ENCODE assay signal across 15 cellular contexts in the genomic region with DNA sequence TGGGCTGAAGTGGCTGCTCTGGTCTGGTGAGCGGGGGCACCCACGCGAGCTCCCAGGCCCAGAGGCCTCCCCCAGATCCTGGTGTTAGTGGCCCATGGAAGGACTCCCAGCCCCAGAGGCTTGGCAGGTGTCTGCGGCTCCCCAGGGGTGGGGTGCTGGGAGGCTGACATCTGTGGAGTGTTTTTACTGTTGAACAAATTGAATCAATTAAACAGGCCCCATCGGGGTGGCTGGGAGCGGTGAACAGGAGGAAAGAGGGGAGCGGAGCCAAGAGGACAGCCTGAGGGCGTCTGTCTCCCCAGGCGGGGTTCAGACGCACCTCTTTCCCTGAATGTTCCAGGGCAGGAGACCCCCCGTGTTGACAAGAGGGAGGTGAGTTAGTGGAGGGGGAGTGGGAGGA. TPM values are rescaled to one million over a fixed set of nuclear protein-coding genes. Genes with fewer than 3 reads are reported as not detected.
DNase-seq lines count a peak whose midpoint lies in the region; ATAC-seq, FAIRE-seq and TF ChIP-seq lines count a peak whose summit lies in the region.
"Had no signal": no experiment of that assay in that cellular context is flagged by ENCODE, and none has a peak within 500 bp of the region (broad histone marks: within the 10 kb centered on the region; RNA-seq: fewer than 3 reads in every experiment).

No MANE protein-coding gene starts in this region.

- H4K20me1 ChIP-seq in HepG2 (ENCODE audit: insufficient read depth, low read length) (no peaks in the 10 kb centered on the region), Karpas-422 (ENCODE audit: insufficient read depth, low read depth, low read length) (no peaks in the 10 kb centered on the region)

- H2AFZ ChIP-seq in HepG2 (ENCODE audit: low read length) = no peak overlapping the region
- H2AFZ ChIP-seq in Karpas-422 (ENCODE audit: low read length) = no peak overlapping the region

- H3K4me1 ChIP-seq in HepG2 (ENCODE audit: insufficient read depth, low read length) (peaks cover 45% of the 10 kb centered on the region), right lobe of liver (peaks cover 0 to 8% (median 0%) of the 10 kb centered on the region in 4 donors), RWPE2 (ENCODE audit: insufficient read depth, poor library complexity, severe bottlenecking) (peaks cover 3% of the 10 kb centered on the region), Karpas-422 (ENCODE audit: low read length) (peaks cover 9% of the 10 kb centered on the region), colonic mucosa (peaks cover 16% of the 10 kb centered on the region)

- H3K9ac ChIP-seq in HepG2 (ENCODE audit: insufficient read depth, low read depth, low read length) (no peak overlapping the region), Karpas-422 (ENCODE audit: low read length) (no peak overlapping the region), colonic mucosa (ENCODE audit: low read depth in 2 of 2, low read length in 2 of 2) (no peak overlapping the region)

- H3K27ac Mint-ChIP-seq in naive B cell = peak overlapping the region; percentile 81 to 99 (median 96)
- H3K27ac Mint-ChIP-seq: stimulated activated naive CD8-positive, alpha-beta T cell treated with anti-CD3 and anti-CD28 coated beads, Interleukin-15, Interleukin-2, amounts not matched to agents 100 ng/mL and 50 ng/mL, for 24 hours had no signal

- WGBS in HepG2 (ENCODE audit: low lambda C conversion rate) = 47% methylated on average over 11 of the region's 11 CpGs
- 95% methylated on average over 9 of the region's 11 CpGs for WGBS in right lobe of liver (ENCODE audit: insufficient coverage, low coverage, low lambda C conversion rate, missing lambda C conversion rate)

- peak overlapping the region; percentile 53 for H3K4me2 ChIP-seq in HepG2 (ENCODE audit: low read depth, low read length)
- H3K4me2 ChIP-seq in Karpas-422 (ENCODE audit: low read depth, low read length, poor library complexity, severe bottlenecking) = no peak overlapping the region

- no peaks in the 10 kb centered on the region for H3K9me2 ChIP-seq in Karpas-422 (replicated peaks; ENCODE audit: insufficient read depth, low read length)

- BruUV-seq in HepG2 (replicated peaks; lab: Mats Ljungman, UMichigan) = no TSS peak

- TF ChIP-seq RAD21 in HepG2 (CRISPR knock-in tag; IDR thresholded peaks at IDR 0.05) = no peak

- peaks cover 0 to 1% (median 0%) of the 10 kb centered on the region in 7 donors for H3K9me3 Mint-ChIP-seq in naive B cell
- H3K9me3 Mint-ChIP-seq: stimulated activated naive CD8-positive, alpha-beta T cell treated with anti-CD3 and anti-CD28 coated beads, Interleukin-15, Interleukin-2, amounts not matched to agents 100 ng/mL and 50 ng/mL, for 24 hours had no signal

- no peaks in the 10 kb centered on the region for H3K36me3 Mint-ChIP-seq in naive B cell

- intact Hi-C loops in HepG2 (cut with micrococcal nuclease; ENCODE audit: unreplicated experiment) (loop anchor here (5.0 kb wide), 2 partner anchors 80 to 185 kb away; a partner anchor contains a TSS), right lobe of liver (cut with DNase I) (loop anchor here (5.0 to 10.0 kb wide), 3 partner anchors 98 to 230 kb away; no protein-coding TSS in a partner anchor), colonic mucosa (cut with DNase I) (loop anchor here (5.0 kb wide), 1 partner anchor 80 kb away; no protein-coding TSS in a partner anchor)

- no peak for FAIRE-seq in HepG2 (lab: Jason Lieb, UNC)
- FAIRE-seq: colon, G401.6, GM18507 had no signal

- H3K27ac ChIP-seq in HepG2 (ENCODE audit: extremely low read length, insufficient read depth, low read length) (no peak overlapping the region), right lobe of liver (no peak overlapping the region), RWPE2 (ENCODE audit: poor library complexity, severe bottlenecking) (no peak overlapping the region), Karpas-422 (ENCODE audit: low read length) (no peak overlapping the region), colonic mucosa (no peak overlapping the region)

- POLR2A ChIA-PET in HepG2 (lab: Yijun Ruan, JAX) = interaction anchor here (1.4 kb wide), 1 partner anchor 10 kb away, joined by 3 read pairs; no protein-coding TSS in a partner anchor

- H3K27me3 Mint-ChIP-seq in naive B cell = peaks cover 0 to 16% (median 14%) of the 10 kb centered on the region in 3 donors

- peaks cover 20 to 34% (median 28%) of the 10 kb centered on the region in 3 donors for H3K4me1 Mint-ChIP-seq in naive B cell

- in situ Hi-C loops in HepG2 (cut with HindIII; ENCODE audit: extremely low pct_ligation_motif_present, low pct_unique_long_range_greater_than_20kb) = loop anchor here (5.0 kb wide), 2 partner anchors 180 to 225 kb away; no protein-coding TSS in a partner anchor

- H3K79me2 ChIP-seq in HepG2 (ENCODE audit: insufficient read depth, low read length) (no peaks in the 10 kb centered on the region), Karpas-422 (ENCODE audit: low read length) (no peaks in the 10 kb centered on the region)

- TF ChIP-seq EP300 in HepG2 (IDR thresholded peaks at IDR 0.05; ENCODE audit: low read depth in 2 of 2, low read length in 2 of 2) = no peak
- no peak for TF ChIP-seq EP300 in HepG2 (CRISPR knock-in tag; IDR thresholded peaks at IDR 0.05; ENCODE audit: borderline replicate concordance)

- DNase-seq in HepG2 (ENCODE audit: low spot score) = no peak
- no peak for DNase-seq in right lobe of liver
- DNase-seq in RWPE2 (ENCODE audit: low spot score) = peak; percentile 61
- no peak for DNase-seq in naive B cell
- no peak for DNase-seq in NCI-H187 (lab: John Stamatoyannopoulos, UW)
- no peak for DNase-seq in Karpas-422
- DNase-seq in colonic mucosa = no peak
- DNase-seq in stimulated activated CD4-positive, alpha-beta T cell treated with anti-CD3 and anti-CD28 coated beads, Interleukin-12 subunit alpha, Interleukin-12 subunit beta, amount 100 ng/mL, for 4 hours = no peak
- DNase-seq: NCI-H526 had no signal

- peak overlapping the region; percentile 70 to 91 (median 82) for H3K4me3 Mint-ChIP-seq in naive B cell

- peak overlapping the region in 1 of 3 experiments; percentile 43; a peak in 1 of 6 replicates for H3K4me3 ChIP-seq in HepG2 (replicated peaks in 1 of 3; ENCODE audit: insufficient read depth in 1 of 3, low read depth in 2 of 3, low read length in 3 of 3)
- H3K4me3 ChIP-seq in right lobe of liver = no peak overlapping the region
- H3K4me3 ChIP-seq in RWPE2 (ENCODE audit: severe bottlenecking) = no peak overlapping the region
- H3K4me3 ChIP-seq in Karpas-422 (ENCODE audit: low read length) = no peak overlapping the region
- H3K4me3 ChIP-seq in colonic mucosa = no peak overlapping the region
- H3K4me3 ChIP-seq: HAP-1 had no signal

- CTCF ChIA-PET in HepG2 (lab: Yijun Ruan, JAX; ENCODE audit: low intra/inter-chr PET ratio, low total read pairs) = no interaction called here

- H3K9me3 ChIP-seq in HepG2 (ENCODE audit: low read length) (no peaks in the 10 kb centered on the region), right lobe of liver (no peaks in the 10 kb centered on the region), RWPE2 (ENCODE audit: severe bottlenecking) (no peaks in the 10 kb centered on the region), Karpas-422 (ENCODE audit: low read length) (no peaks in the 10 kb centered on the region), colonic mucosa (no peaks in the 10 kb centered on the region)
- H3K9me3 ChIP-seq: HAP-1 had no signal

- TF ChIP-seq POLR2A in HepG2 (IDR thresholded peaks at IDR 0.05; ENCODE audit: insufficient read depth in 1 of 2, low read depth in 2 of 2, low read length in 2 of 2) (no peak), right lobe of liver (IDR thresholded peaks at IDR 0.05) (no peak)

- ATAC-seq in HepG2 (no peak), right lobe of liver (no peak), RWPE2 (ENCODE audit: low read depth) (no peak), naive B cell (ENCODE audit: low read depth in 2 of 2) (no peak)

- H3K36me3 ChIP-seq in HepG2 (replicated peaks in 1 of 2; ENCODE audit: control insufficient read depth in 1 of 2, insufficient read depth in 2 of 2, low read length in 2 of 2) = no peaks in the 10 kb centered on the region
- no peaks in the 10 kb centered on the region for H3K36me3 ChIP-seq in right lobe of liver
- H3K36me3 ChIP-seq in RWPE2 (ENCODE audit: low read depth) = no peaks in the 10 kb centered on the region
- H3K36me3 ChIP-seq in Karpas-422 (ENCODE audit: insufficient read depth, low read length) = no peaks in the 10 kb centered on the region
- H3K36me3 ChIP-seq in colonic mucosa = no peaks in the 10 kb centered on the region
- H3K36me3 ChIP-seq: HAP-1 had no signal

- TF ChIP-seq CTCF in HepG2 (CRISPR knock-in tag; IDR thresholded peaks at IDR 0.05) (no peak), right lobe of liver (IDR thresholded peaks at IDR 0.05) (no peak), RWPE2 (IDR thresholded peaks at IDR 0.05; ENCODE audit: poor library complexity, severe bottlenecking) (no peak), colonic mucosa (IDR thresholded peaks at IDR 0.05) (no peak)

- peaks cover 5 to 50% of the 10 kb centered on the region in 2 experiments; a peak in 4 of 5 replicates for H3K27me3 ChIP-seq in HepG2 (ENCODE audit: control insufficient read depth in 1 of 2, insufficient read depth in 2 of 2, low read length in 2 of 2)
- no peaks in the 10 kb centered on the region for H3K27me3 ChIP-seq in right lobe of liver
- H3K27me3 ChIP-seq in RWPE2 (ENCODE audit: insufficient read depth, poor library complexity, severe bottlenecking) = no peaks in the 10 kb centered on the region
- no peaks in the 10 kb centered on the region for H3K27me3 ChIP-seq in Karpas-422 (ENCODE audit: low read length)
- peaks cover 4% of the 10 kb centered on the region for H3K27me3 ChIP-seq in colonic mucosa

RNA-seq across cellular contexts. Expression of a gene that starts 29.9 kb away (rescaled TPM):
- total RNA-seq in HepG2 (2016; rRNA removed; fragmentation: Illumina TruSeq; extraction: Trizol) (973 and 1,028 TPM in 2 replicates), right lobe of liver (1,000 to 10,000 TPM in 3 of 6 experiments, 100 to 1,000 TPM in 3; 218 to 2,508 (median 1,326) TPM), colonic mucosa (1,000 to 10,000 TPM; 4,489 to 4,790 TPM)
- 361 and 399 TPM in 2 replicates for total RNA-seq in HepG2 (2016; cell fraction: cytosol; rRNA removed; fragmentation: Illumina TruSeq; extraction: Trizol; ENCODE audit: low read depth)
- 848 and 989 TPM in 2 replicates for total RNA-seq in HepG2 (2016; cell fraction: insoluble cytoplasmic fraction; rRNA removed; fragmentation: Illumina TruSeq; extraction: Trizol)
- 986 and 1,002 TPM in 2 replicates for total RNA-seq in HepG2 (2016; cell fraction: membrane; rRNA removed; fragmentation: Illumina TruSeq; extraction: Trizol)
- 479 and 519 TPM in 2 replicates for total RNA-seq in HepG2 (2016; cell fraction: nucleus; rRNA removed; fragmentation: Illumina TruSeq; extraction: Trizol)
- polyA plus RNA-seq in HepG2 (2011; rRNA removed) (1,138 and 1,217 TPM in 2 replicates), naive B cell (ENCODE audit: low read depth in 6 of 6) (1,000 to 10,000 TPM in 1 of 6 donors, 100 to 1,000 TPM in 5; 664 to 1,094 (median 872) TPM)
- 2,631 and 2,697 TPM in 2 replicates for polyA plus RNA-seq in HepG2 (2011; cell fraction: cytosol; rRNA removed)
- polyA plus RNA-seq in HepG2 (2011; cell fraction: nucleus; rRNA removed) = 3,693 and 3,967 TPM in 2 replicates
- 1,881 and 2,139 TPM in 2 replicates for polyA plus RNA-seq in HepG2 (2012)
- 598 and 619 TPM in 2 replicates for polyA plus RNA-seq in HepG2 (2016; cell fraction: cytosol; fragmentation: Illumina TruSeq; extraction: Trizol; ENCODE audit: low read depth)
- 1,358 and 1,713 TPM in 2 replicates for polyA plus RNA-seq in HepG2 (2016; cell fraction: insoluble cytoplasmic fraction; fragmentation: Illumina TruSeq; extraction: Trizol; ENCODE audit: low read depth)
- 1,224 and 1,364 TPM in 2 replicates for polyA plus RNA-seq in HepG2 (2016; cell fraction: membrane; fragmentation: Illumina TruSeq; extraction: Trizol; ENCODE audit: low read depth)
- 1,038 and 1,070 TPM in 2 replicates for polyA plus RNA-seq in HepG2 (2016; cell fraction: nucleus; fragmentation: Illumina TruSeq; extraction: Trizol; ENCODE audit: insufficient read depth, low read depth)
- 750 and 1,581 TPM in 2 replicates for polyA minus RNA-seq in HepG2 (2011; rRNA and poly(A)+ RNA removed; ENCODE audit: low replicate concordance)
- polyA minus RNA-seq in HepG2 (2011; cell fraction: cytosol; rRNA and poly(A)+ RNA removed) = 1,072 and 1,192 TPM in 2 replicates
- polyA minus RNA-seq in HepG2 (2011; cell fraction: nucleus; rRNA and poly(A)+ RNA removed) = 609 and 760 TPM in 2 replicates
- total RNA-seq in Karpas-422 (2014; rRNA removed; shearing (Covaris generic); ENCODE audit: low replicate concordance) = 2,634 and 2,913 TPM in 2 replicates

RNA-seq across cellular contexts. Expression of a gene that starts 45.5 kb away (rescaled TPM):
- total RNA-seq in HepG2 (2016; rRNA removed; fragmentation: Illumina TruSeq; extraction: Trizol) = not detected in 2 replicates
- not detected in 2 replicates for total RNA-seq in HepG2 (2016; cell fraction: cytosol; rRNA removed; fragmentation: Illumina TruSeq; extraction: Trizol; ENCODE audit: low read depth)
- not detected in 2 replicates for total RNA-seq in HepG2 (2016; cell fraction: insoluble cytoplasmic fraction; rRNA removed; fragmentation: Illumina TruSeq; extraction: Trizol)
- not detected in 2 replicates for total RNA-seq in HepG2 (2016; cell fraction: membrane; rRNA removed; fragmentation: Illumina TruSeq; extraction: Trizol)
- total RNA-seq in HepG2 (2016; cell fraction: nucleus; rRNA removed; fragmentation: Illumina TruSeq; extraction: Trizol) = not detected in 2 replicates
- 0.09 and 0.31 TPM in 2 replicates for polyA plus RNA-seq in HepG2 (2011; rRNA removed)
- polyA plus RNA-seq in HepG2 (2011; cell fraction: cytosol; rRNA removed) = 0.17 TPM in 2 replicates
- 2.2 and 2.8 TPM in 2 replicates for polyA plus RNA-seq in HepG2 (2011; cell fraction: nucleus; rRNA removed)
- polyA plus RNA-seq in HepG2 (2012) = 0.11 and 0.17 TPM in 2 replicates
- polyA plus RNA-seq in HepG2 (2016; cell fraction: cytosol; fragmentation: Illumina TruSeq; extraction: Trizol; ENCODE audit: low read depth) = not detected in 2 replicates
- polyA plus RNA-seq in HepG2 (2016; cell fraction: insoluble cytoplasmic fraction; fragmentation: Illumina TruSeq; extraction: Trizol; ENCODE audit: low read depth) = not detected in 2 replicates
- polyA plus RNA-seq in HepG2 (2016; cell fraction: membrane; fragmentation: Illumina TruSeq; extraction: Trizol; ENCODE audit: low read depth) = not detected in 2 replicates
- polyA plus RNA-seq in HepG2 (2016; cell fraction: nucleus; fragmentation: Illumina TruSeq; extraction: Trizol; ENCODE audit: insufficient read depth, low read depth) = not detected in 2 replicates
- 1.5 and 1.9 TPM in 2 replicates for polyA minus RNA-seq in HepG2 (2011; rRNA and poly(A)+ RNA removed; ENCODE audit: low replicate concordance)
- not detected in 2 replicates for polyA minus RNA-seq in HepG2 (2011; cell fraction: cytosol; rRNA and poly(A)+ RNA removed)
- polyA minus RNA-seq in HepG2 (2011; cell fraction: nucleus; rRNA and poly(A)+ RNA removed) = 0.75 and 0.77 TPM in 2 replicates
- total RNA-seq in right lobe of liver = under 1 TPM in 1 of 6 experiments, not detected in 5; 0.22 TPM
- under 1 TPM in 5 of 6 donors, not detected in 1; 0.17 to 0.59 (median 0.39) TPM for polyA plus RNA-seq in naive B cell (ENCODE audit: low read depth in 6 of 6)
- total RNA-seq in Karpas-422 (2014; rRNA removed; shearing (Covaris generic); ENCODE audit: low replicate concordance) = 0.63 and 1.2 TPM in 2 replicates
- total RNA-seq in colonic mucosa = 1 to 10 TPM; 1.0 to 2.2 TPM
- total RNA-seq: MCF 10A had no signal
